In genomic region chr16:28187595-28188004, GRCh38 we compare ENCODE assay signal across 1 cellular context.
TF ChIP-seq lines count a peak whose summit lies in the region.

No MANE protein-coding gene starts in this region.

TF ChIP-seq in WTC11, 78 proteins besides CTCF, POLR2A, EP300 and RAD21 (continued from another document):
- no peak for TF ChIP-seq ARID4B (CRISPR knock-in tag; IDR thresholded peaks at IDR 0.05; ENCODE audit: borderline replicate concordance)
- TF ChIP-seq AFF4 (CRISPR knock-in tag; IDR thresholded peaks at IDR 0.05; ENCODE audit: borderline replicate concordance) = no peak
- TF ChIP-seq ATF3 (CRISPR knock-in tag; conservative IDR thresholded peaks at IDR 0.05) = no peak
